2 cellular contexts compared by ENCODE assay signal in genomic region chr18:13137939-13138821, GRCh38.
TF ChIP-seq lines count a peak whose summit lies in the region.

No MANE protein-coding gene starts in this region.

TF ChIP-seq in GM12878, 131 proteins besides CTCF, POLR2A, EP300 and RAD21 (continued from another document and continues in another):
- TF ChIP-seq HDAC6 (IDR thresholded peaks at IDR 0.05; ENCODE audit: unreplicated experiment) (no peak), SPI1 (IDR thresholded peaks at IDR 0.05; ENCODE audit: borderline replicate concordance, insufficient read depth, low read depth, low read length) (no peak), E2F4 (IDR thresholded peaks at IDR 0.05; ENCODE audit: low read depth, low read length) (no peak), IRF4 (IDR thresholded peaks at IDR 0.05; ENCODE audit: low read depth, low read length) (no peak), SRF (IDR thresholded peaks at IDR 0.05; ENCODE audit: low read depth in 2 of 2, low read length in 2 of 2) (no peak), DPF2 (IDR thresholded peaks at IDR 0.05) (no peak), RELA (IDR thresholded peaks at IDR 0.05; ENCODE audit: borderline replicate concordance, partially characterized antibody) (no peak), PBX3 (IDR thresholded peaks at IDR 0.05; ENCODE audit: insufficient replicate concordance, low read depth, low read length) (no peak), PRDM15 (CRISPR knock-in tag; IDR thresholded peaks at IDR 0.05) (no peak), ZBED1 (IDR thresholded peaks at IDR 0.05; ENCODE audit: borderline replicate concordance) (no peak), ZNF687 (IDR thresholded peaks at IDR 0.05) (no peak), CHD4 (IDR thresholded peaks at IDR 0.05) (no peak), ATF3 (IDR thresholded peaks at IDR 0.05; ENCODE audit: borderline replicate concordance, extremely low read depth, low read depth, low read length) (no peak)

TF ChIP-seq in HepG2, 621 proteins besides CTCF, POLR2A, EP300 and RAD21 (continued from another document and continues in another):
- TF ChIP-seq CERS6 (CRISPR knock-in tag; IDR thresholded peaks at IDR 0.05) (no peak), AHDC1 (CRISPR knock-in tag; IDR thresholded peaks at IDR 0.05; ENCODE audit: borderline replicate concordance) (0 out of 2 replicates have a peak, but pooled peaks have one; percentile 38), ZMYM4 (CRISPR knock-in tag; IDR thresholded peaks at IDR 0.05) (0 out of 2 replicates have a peak, but pooled peaks have one; percentile 13), ZNF562 (CRISPR knock-in tag; IDR thresholded peaks at IDR 0.05; ENCODE audit: borderline replicate concordance) (no peak), ZNF3 (CRISPR knock-in tag; IDR thresholded peaks at IDR 0.05) (no peak), ZNF770 (CRISPR knock-in tag; IDR thresholded peaks at IDR 0.05) (0 out of 2 replicates have a peak, but pooled peaks have one; percentile 8), SCMH1 (CRISPR knock-in tag; IDR thresholded peaks at IDR 0.05; ENCODE audit: borderline replicate concordance) (no peak), ZNF44 (CRISPR knock-in tag; IDR thresholded peaks at IDR 0.05) (0 out of 2 replicates have a peak, but pooled peaks have one; percentile 30), ZNF430 (CRISPR knock-in tag; IDR thresholded peaks at IDR 0.05) (no peak; the same call in 1 of the 2 replicates), ZNF101 (CRISPR knock-in tag; IDR thresholded peaks at IDR 0.05; ENCODE audit: borderline replicate concordance, low read depth) (no peak), RARA (CRISPR knock-in tag; IDR thresholded peaks at IDR 0.05) (peak; percentile 4), ZNF552 (CRISPR knock-in tag; IDR thresholded peaks at IDR 0.05; ENCODE audit: borderline replicate concordance) (no peak), ZNF703 (CRISPR knock-in tag; IDR thresholded peaks at IDR 0.05; ENCODE audit: borderline replicate concordance) (no peak), ZBTB14 (CRISPR knock-in tag; IDR thresholded peaks at IDR 0.05) (no peak), MEF2D (CRISPR knock-in tag; IDR thresholded peaks at IDR 0.05) (0 out of 2 replicates have a peak, but pooled peaks have one; percentile 13), RELA (CRISPR knock-in tag; IDR thresholded peaks at IDR 0.05) (no peak), ZNF432 (CRISPR knock-in tag; IDR thresholded peaks at IDR 0.05; ENCODE audit: borderline replicate concordance) (no peak), PLRG1 (conservative IDR thresholded peaks at IDR 0.05) (no peak), XRCC5 (optimal IDR thresholded peaks at IDR 0.05; ENCODE audit: low read length) (no peak), NR2F2 (IDR thresholded peaks at IDR 0.05; ENCODE audit: borderline replicate concordance, low read depth) (no peak), TOPORS (CRISPR knock-in tag; IDR thresholded peaks at IDR 0.05) (no peak), NCOA1 (CRISPR knock-in tag; IDR thresholded peaks at IDR 0.05) (no peak), SRSF4 (IDR thresholded peaks at IDR 0.05; ENCODE audit: low read depth, low read length, poor library complexity, severe bottlenecking) (no peak), GMEB1 (CRISPR knock-in tag; IDR thresholded peaks at IDR 0.05; ENCODE audit: borderline replicate concordance) (no peak; the same call in 1 of the 2 replicates), MTF2 (CRISPR knock-in tag; IDR thresholded peaks at IDR 0.05; ENCODE audit: borderline replicate concordance) (0 out of 2 replicates have a peak, but pooled peaks have one; percentile 44), KDM6A (CRISPR knock-in tag; IDR thresholded peaks at IDR 0.05; ENCODE audit: low read depth) (no peak), CHD4 (IDR thresholded peaks at IDR 0.05; ENCODE audit: borderline replicate concordance, low read length) (no peak), KDM3A (CRISPR knock-in tag; IDR thresholded peaks at IDR 0.05; ENCODE audit: low read depth) (no peak), ZNF484 (CRISPR knock-in tag; IDR thresholded peaks at IDR 0.05; ENCODE audit: borderline replicate concordance, low read depth) (no peak), TAF1 (CRISPR knock-in tag; IDR thresholded peaks at IDR 0.05) (peak; percentile 82), MLXIP (CRISPR knock-in tag; IDR thresholded peaks at IDR 0.05; ENCODE audit: borderline replicate concordance) (no peak), PATZ1 (CRISPR knock-in tag; IDR thresholded peaks at IDR 0.05) (no peak; the same call in 1 of the 2 replicates), NR2F6 (IDR thresholded peaks at IDR 0.05) (no peak; the same call in 1 of the 2 replicates), NR2F6 (CRISPR knock-in tag; IDR thresholded peaks at IDR 0.05) (no peak; the same call in none of the 2 replicates), SKIL (CRISPR knock-in tag; IDR thresholded peaks at IDR 0.05; ENCODE audit: borderline replicate concordance) (no peak), SIN3A (IDR thresholded peaks at IDR 0.05; ENCODE audit: borderline replicate concordance, low read depth, low read length) (peak; percentile 63; the same call in 1 of the 2 replicates)
